ENCODE assay signal across 7 cellular contexts in the genomic region with DNA sequence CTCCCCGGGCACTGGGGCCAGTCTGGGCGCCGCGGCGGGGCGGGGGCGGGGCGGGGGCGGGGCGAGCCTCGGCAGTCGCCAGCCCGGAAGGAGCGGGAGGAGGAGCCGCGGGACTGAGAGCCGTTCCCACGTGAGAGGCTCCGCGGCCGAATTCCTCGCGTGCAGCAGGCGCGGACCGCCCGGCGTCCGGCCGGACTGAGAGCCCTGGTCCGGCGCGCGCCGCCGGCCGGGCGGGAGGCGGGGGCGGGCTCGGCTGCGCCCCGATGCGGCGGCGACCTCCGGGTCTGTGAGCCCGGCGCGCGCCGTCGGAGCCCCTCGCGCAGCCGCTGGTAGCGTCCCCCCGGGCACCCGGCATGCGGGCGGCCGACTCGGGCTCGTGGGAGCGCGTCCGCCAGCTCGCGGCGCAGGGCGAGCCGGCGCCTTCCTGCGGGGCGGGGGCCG.
DNase-seq lines count a peak whose midpoint lies in the region; ATAC-seq lines count a peak whose summit lies in the region.

No MANE protein-coding gene starts in this region.

- no peak overlapping the region for H3K27ac Mint-ChIP-seq in activated T-helper 17 cell treated with anti-CD3 and anti-CD28 coated beads, Interleukin-2, amount 50 U/mL, for 72 hours

- no peaks in the 10 kb centered on the region for H3K4me1 Mint-ChIP-seq in activated T-helper 17 cell treated with anti-CD3 and anti-CD28 coated beads, Interleukin-2, amount 50 U/mL, for 72 hours

- no peaks in the 10 kb centered on the region for H3K36me3 Mint-ChIP-seq in activated T-helper 17 cell treated with anti-CD3 and anti-CD28 coated beads, Interleukin-2, amount 50 U/mL, for 72 hours (ENCODE audit: low read depth)

- DNase-seq in NCI-H345 (lab: John Stamatoyannopoulos, UW) (peak; percentile 39), foreskin melanocyte (peak; percentile 64), nucleus accumbens (lab: John Stamatoyannopoulos, UW) (peak in 40 of 56 donors; percentile 12 to 77 (median 54))

- no peaks in the 10 kb centered on the region for H3K9me3 Mint-ChIP-seq in activated T-helper 17 cell treated with anti-CD3 and anti-CD28 coated beads, Interleukin-2, amount 50 U/mL, for 72 hours

- H3K27me3 Mint-ChIP-seq in activated T-helper 17 cell treated with anti-CD3 and anti-CD28 coated beads, Interleukin-2, amount 50 U/mL, for 72 hours, result peaks cover 32% of the 10 kb centered on the region

- peak overlapping the region; percentile 67 for H3K4me3 Mint-ChIP-seq in activated T-helper 17 cell treated with anti-CD3 and anti-CD28 coated beads, Interleukin-2, amount 50 U/mL, for 72 hours

- peak; percentile 55 for ATAC-seq in GM18502 (IDR thresholded peaks at IDR 0.05; ENCODE audit: poor library complexity, unreplicated experiment)
- ATAC-seq in activated T-helper 17 cell treated with anti-CD3 and anti-CD28 coated beads, Interleukin-2, amount 50 U/mL, for 72 hours (replicated peaks), result peak; percentile 55
- no peak for ATAC-seq in GM21825 (IDR thresholded peaks at IDR 0.05; ENCODE audit: unreplicated experiment)
- no peak for ATAC-seq in GM18517 (IDR thresholded peaks at IDR 0.05; ENCODE audit: unreplicated experiment)

Comparison
In these comparisons a context has a peak if more than half of its experiments do, and no peak if none do; other contexts are left out.
1. ATAC-seq: peak in GM18502 (single experiment) and activated T-helper 17 cell treated with anti-CD3 and anti-CD28 coated beads, Interleukin-2, amount 50 U/mL, for 72 hours (single experiment); none in GM21825 (single experiment) and GM18517 (single experiment).
2. Peak in every context shown above with its lines, with median percentiles within 50 percentile points of each other: DNase-seq.